ENCODE assay signal across 23 cellular contexts in the genomic region with DNA sequence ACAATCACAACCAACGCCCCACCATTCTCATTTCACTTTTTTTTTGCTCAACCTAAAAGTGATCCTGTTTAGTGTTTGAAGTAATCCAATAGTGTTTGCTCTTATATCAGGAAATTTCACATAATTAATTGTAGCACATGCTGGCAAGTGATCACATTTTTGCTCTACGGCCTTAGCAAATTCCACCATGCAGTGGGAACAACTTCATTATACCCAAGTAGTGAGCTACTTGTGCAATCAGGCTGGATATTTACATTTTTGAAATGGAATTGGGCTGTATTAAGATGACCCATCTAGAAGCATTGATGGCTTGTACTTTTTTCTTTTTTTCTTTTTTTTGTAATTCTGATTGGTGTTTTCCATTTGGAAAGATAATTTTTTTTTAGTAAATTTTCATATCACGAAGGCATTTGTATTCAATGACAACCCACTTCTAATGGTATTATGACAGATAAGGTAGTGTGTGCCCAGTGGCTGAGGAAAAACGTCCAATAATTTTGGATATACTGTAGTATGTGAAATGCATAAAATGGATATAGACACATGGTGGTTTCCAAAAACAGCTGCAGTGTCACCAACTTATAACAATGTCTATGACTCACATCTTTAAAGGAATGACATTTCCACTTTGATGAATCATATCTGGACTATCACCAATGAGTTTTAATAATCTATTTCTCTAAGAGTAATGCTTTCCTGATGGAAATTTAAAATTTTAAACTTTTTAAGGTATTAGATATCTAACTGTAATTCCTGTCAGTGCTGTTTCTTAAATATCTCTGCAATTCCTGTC.
DNase-seq lines count a peak whose midpoint lies in the region; ATAC-seq and TF ChIP-seq lines count a peak whose summit lies in the region.
"Had no signal": no experiment of that assay in that cellular context is flagged by ENCODE, and none has a peak within 500 bp of the region (broad histone marks: within the 10 kb centered on the region; RNA-seq: fewer than 3 reads in every experiment).

No MANE protein-coding gene starts in this region.

- H3K79me2 ChIP-seq in SK-N-SH (ENCODE audit: insufficient read depth), result no peaks in the 10 kb centered on the region
- no peaks in the 10 kb centered on the region for H3K79me2 ChIP-seq in fibroblast of lung (ENCODE audit: control insufficient read depth, insufficient read depth, low read length)

- no peak for TF ChIP-seq RAD21 in SK-N-SH (IDR thresholded peaks at IDR 0.05; ENCODE audit: low read length)

- TF ChIP-seq CTCF in SK-N-SH (IDR thresholded peaks at IDR 0.05), result no peak
- TF ChIP-seq CTCF in fibroblast of lung (conservative IDR thresholded peaks at IDR 0.05 in 1 of 2, IDR thresholded peaks at IDR 0.05 in 1 of 2; ENCODE audit: low read depth in 1 of 2, low read length in 2 of 2), result no peak
- no peak for TF ChIP-seq CTCF in sigmoid colon (IDR thresholded peaks at IDR 0.05)
- TF ChIP-seq CTCF in heart right ventricle (IDR thresholded peaks at IDR 0.05), result no peak

- H2AFZ ChIP-seq in SK-N-SH (ENCODE audit: low read depth), result no peak overlapping the region
- H2AFZ ChIP-seq in fibroblast of lung (ENCODE audit: low read length), result no peak overlapping the region
- H2AFZ ChIP-seq: neural progenitor cell had no signal

- POLR2A ChIA-PET in SK-N-SH (lab: Yijun Ruan, JAX), result interaction anchor here (0.6 kb wide), 1 partner anchor 1494 kb away, joined by 3 read pairs; no protein-coding TSS in a partner anchor

- WGBS in SK-N-SH (ENCODE audit: low lambda C conversion rate), result 60% methylated on average over 4 of the region's 4 CpGs
- WGBS in sigmoid colon, 2 donors, result 69 to 79% methylated on average over 4 of the region's 4 CpGs
- 83 to 89% methylated on average over 4 of the region's 4 CpGs for WGBS in heart right ventricle, 2 donors

- H3K36me3 Mint-ChIP-seq in activated naive CD4-positive, alpha-beta T cell treated with anti-CD3 and anti-CD28 coated beads for 36 hours (ENCODE audit: low read depth), result no peaks in the 10 kb centered on the region
- H3K36me3 Mint-ChIP-seq: activated CD8-positive, alpha-beta memory T cell treated with anti-CD3 and anti-CD28 coated beads, Interleukin-2, amount 10 ng/mL, durations not matched to agents 7 days and 5 days; neural progenitor cell had no signal

- DNase-seq in HCEC 1CT (peak; percentile 76), SK-N-SH (no peak), fibroblast of lung (ENCODE audit: low read depth in 2 of 2) (peak; percentile 70 to 79), sigmoid colon (no peak), NCI-H526 treated with DMSO at 0.1 percent for 48 hours (lab: John Stamatoyannopoulos, UW) (no peak), heart right ventricle (no peak)
- DNase-seq in activated naive CD4-positive, alpha-beta T cell treated with anti-CD3 and anti-CD28 coated beads for 36 hours, result no peak
- DNase-seq: activated CD4-positive, CD25-positive, alpha-beta regulatory T cell; activated CD8-positive, alpha-beta memory T cell treated with anti-CD3 and anti-CD28 coated beads, Interleukin-2, amount 10 ng/mL, durations not matched to agents 7 days and 5 days; activated naive CD4-positive, alpha-beta T cell; DND-41; dorsolateral prefrontal cortex; NCI-H1092 treated with DMSO at 0.1 percent for 48 hours; NCI-H774; Peyer's patch; right cardiac atrium; stimulated activated CD4-positive, alpha-beta T cell treated with anti-CD3 and anti-CD28 coated beads, Interleukin-2, amount 100 ng/mL, for 48 hours; thyroid gland had no signal

- H3K27ac Mint-ChIP-seq in activated naive CD4-positive, alpha-beta T cell treated with anti-CD3 and anti-CD28 coated beads for 36 hours, result no peak overlapping the region
- H3K27ac Mint-ChIP-seq: activated CD8-positive, alpha-beta memory T cell treated with anti-CD3 and anti-CD28 coated beads, Interleukin-2, amount 10 ng/mL, durations not matched to agents 7 days and 5 days; neural progenitor cell; T-helper 1 cell treated with Interleukin-12 subunit alpha and Interleukin-12 subunit beta and Interleukin-4 antibody, amounts not matched to agents 30 μg/mL and 1 μg/mL, for 36 hours had no signal

- H3K4me2 ChIP-seq in SK-N-SH (no peak overlapping the region; the same call in 1 of the 2 replicates), fibroblast of lung (ENCODE audit: extremely low read depth, insufficient read depth, low read length) (no peak overlapping the region)
- H3K4me2 ChIP-seq: neural progenitor cell had no signal

- peak overlapping the region; percentile 84 to 100; a peak in 3 of 4 replicates for H3K27ac ChIP-seq in SK-N-SH (ENCODE audit: low read depth in 2 of 2, low read length in 1 of 2)
- H3K27ac ChIP-seq in fibroblast of lung (ENCODE audit: insufficient read depth, low read length), result peak overlapping the region; percentile 63
- H3K27ac ChIP-seq in sigmoid colon, result peak overlapping the region in 3 of 4 donors; percentile 81 to 87 (median 86)
- peak overlapping the region in 4 of 10 donors; percentile 16 to 72 (median 43) for H3K27ac ChIP-seq in heart right ventricle
- H3K27ac ChIP-seq: dorsolateral prefrontal cortex, neural progenitor cell, thyroid gland had no signal

- H3K4me3 ChIP-seq in SK-N-SH (ENCODE audit: low read depth in 2 of 2, low read length in 1 of 2) (no peak overlapping the region), fibroblast of lung (replicated peaks in 1 of 4; ENCODE audit: control extremely low read depth in 1 of 4, insufficient read depth in 1 of 4, low read depth in 3 of 4, low read length in 4 of 4) (no peak overlapping the region), sigmoid colon (no peak overlapping the region), heart right ventricle (no peak overlapping the region)
- H3K4me3 ChIP-seq: dorsolateral prefrontal cortex, lung, neural progenitor cell, Peyer's patch, thyroid gland had no signal

- H3K36me3 ChIP-seq in SK-N-SH (replicated peaks in 1 of 2; ENCODE audit: control insufficient read depth in 1 of 2, insufficient read depth in 2 of 2, low read length in 1 of 2), result no peaks in the 10 kb centered on the region
- no peaks in the 10 kb centered on the region for H3K36me3 ChIP-seq in fibroblast of lung (ENCODE audit: control insufficient read depth, insufficient read depth, low read length)
- no peaks in the 10 kb centered on the region for H3K36me3 ChIP-seq in sigmoid colon
- H3K36me3 ChIP-seq in heart right ventricle, result no peaks in the 10 kb centered on the region
- H3K36me3 ChIP-seq: neural progenitor cell, Peyer's patch, thyroid gland had no signal

- ATAC-seq in HG02938 (IDR thresholded peaks at IDR 0.05; ENCODE audit: unreplicated experiment), result no peak
- no peak for ATAC-seq in heart right ventricle
- ATAC-seq: activated CD8-positive, alpha-beta memory T cell treated with anti-CD3 and anti-CD28 coated beads, Interleukin-2, amount 10 ng/mL, durations not matched to agents 7 days and 5 days; HepG2; right cardiac atrium had no signal

- H3K27me3 ChIP-seq in SK-N-SH (ENCODE audit: insufficient read depth), result no peaks in the 10 kb centered on the region
- no peaks in the 10 kb centered on the region for H3K27me3 ChIP-seq in fibroblast of lung (ENCODE audit: control insufficient read depth, insufficient read depth, low read length)
- no peaks in the 10 kb centered on the region for H3K27me3 ChIP-seq in sigmoid colon
- H3K27me3 ChIP-seq in heart right ventricle, result no peaks in the 10 kb centered on the region
- H3K27me3 ChIP-seq: neural progenitor cell, Peyer's patch, thyroid gland had no signal

- intact Hi-C loops in sigmoid colon (cut with DNase I), result loop anchor here (5.0 kb wide), 1 partner anchor 34 kb away; no protein-coding TSS in a partner anchor
- intact Hi-C loops in activated naive CD4-positive, alpha-beta T cell treated with anti-CD3 and anti-CD28 coated beads for 36 hours (cut with micrococcal nuclease), result no loop called here
- intact Hi-C loops in heart right ventricle (cut with DNase I), result no loop called here

- no peaks in the 10 kb centered on the region for H3K4me1 Mint-ChIP-seq in activated naive CD4-positive, alpha-beta T cell treated with anti-CD3 and anti-CD28 coated beads for 36 hours (ENCODE audit: low read depth)
- H3K4me1 Mint-ChIP-seq: activated CD8-positive, alpha-beta memory T cell treated with anti-CD3 and anti-CD28 coated beads, Interleukin-2, amount 10 ng/mL, durations not matched to agents 7 days and 5 days had no signal

- TF ChIP-seq EP300 in SK-N-SH (IDR thresholded peaks at IDR 0.05; ENCODE audit: borderline replicate concordance in 1 of 2, low read depth in 1 of 2, low read length in 1 of 2) (peak in 1 of 2 experiments; percentile 85; a peak in 1 of 4 replicates), sigmoid colon (IDR thresholded peaks at IDR 0.05) (no peak)

- H3K9me3 Mint-ChIP-seq in activated naive CD4-positive, alpha-beta T cell treated with anti-CD3 and anti-CD28 coated beads for 36 hours, result peaks cover 3% of the 10 kb centered on the region

- H3K4me1 ChIP-seq in SK-N-SH (ENCODE audit: control insufficient read depth in 1 of 2, insufficient read depth in 2 of 2, low read depth in 1 of 2, low read length in 1 of 2) (peaks cover 10 to 43% of the 10 kb centered on the region in 2 experiments; a peak in 3 of 4 replicates), fibroblast of lung (ENCODE audit: control insufficient read depth, extremely low read depth, insufficient read depth, low read length) (peaks cover 32% of the 10 kb centered on the region), sigmoid colon (peaks cover 0 to 60% (median 47%) of the 10 kb centered on the region in 4 donors), heart right ventricle (peaks cover 0 to 20% (median 9%) of the 10 kb centered on the region in 9 donors)
- H3K4me1 ChIP-seq: neural progenitor cell, Peyer's patch had no signal

- TF ChIP-seq POLR2A in sigmoid colon (IDR thresholded peaks at IDR 0.05), result no peak

- H3K4me3 Mint-ChIP-seq in activated naive CD4-positive, alpha-beta T cell treated with anti-CD3 and anti-CD28 coated beads for 36 hours, result no peak overlapping the region
- H3K4me3 Mint-ChIP-seq: activated CD8-positive, alpha-beta memory T cell treated with anti-CD3 and anti-CD28 coated beads, Interleukin-2, amount 10 ng/mL, durations not matched to agents 7 days and 5 days; neural progenitor cell; T-helper 1 cell treated with Interleukin-12 subunit alpha and Interleukin-12 subunit beta and Interleukin-4 antibody, amounts not matched to agents 30 μg/mL and 1 μg/mL, for 36 hours had no signal

- H4K20me1 ChIP-seq in SK-N-SH (ENCODE audit: insufficient read depth) (no peaks in the 10 kb centered on the region), fibroblast of lung (ENCODE audit: control insufficient read depth, extremely low read depth, insufficient read depth, low read length) (no peaks in the 10 kb centered on the region)

- H3K9me3 ChIP-seq in SK-N-SH (no peaks in the 10 kb centered on the region), fibroblast of lung (ENCODE audit: control insufficient read depth, insufficient read depth, low read depth, low read length) (no peaks in the 10 kb centered on the region), sigmoid colon (no peaks in the 10 kb centered on the region), heart right ventricle (no peaks in the 10 kb centered on the region)
- H3K9me3 ChIP-seq: Peyer's patch, thyroid gland had no signal

- peaks cover 7% of the 10 kb centered on the region for H3K27me3 Mint-ChIP-seq in activated naive CD4-positive, alpha-beta T cell treated with anti-CD3 and anti-CD28 coated beads for 36 hours (ENCODE audit: low read depth)

- peaks cover 55% of the 10 kb centered on the region for H3F3A ChIP-seq in SK-N-SH (replicated peaks; ENCODE audit: insufficient read depth)

- peak overlapping the region; percentile 43; the same call in 1 of the 2 replicates for H3K9ac ChIP-seq in SK-N-SH
- no peak overlapping the region for H3K9ac ChIP-seq in fibroblast of lung (ENCODE audit: insufficient read depth, low read length)
- H3K9ac ChIP-seq: neural progenitor cell had no signal

- H3K9me2 ChIP-seq in SK-N-SH, result no peaks in the 10 kb centered on the region

- CTCF ChIA-PET in SK-N-SH (lab: Yijun Ruan, JAX), result no interaction called here
- CTCF ChIA-PET in activated naive CD4-positive, alpha-beta T cell treated with anti-CD3 and anti-CD28 coated beads for 36 hours (lab: Charles Lee), result interaction anchor here (1.0 kb wide), 1 partner anchor 8 kb away, joined by 3 read pairs; no protein-coding TSS in a partner anchor

Comparison
In these comparisons a context has a peak if more than half of its experiments do, and no peak if none do; other contexts are left out.
1. DNase-seq: peak in HCEC 1CT (single experiment) and fibroblast of lung (2 of 2); none in SK-N-SH (single experiment), sigmoid colon (single experiment), activated naive CD4-positive, alpha-beta T cell treated with anti-CD3 and anti-CD28 coated beads for 36 hours (single experiment), NCI-H526 treated with DMSO at 0.1 percent for 48 hours (single experiment) and heart right ventricle (0 of 2).